ENCODE assay signal across 2 cellular contexts in genomic region chr17:69144621-69145255, GRCh38.
TF ChIP-seq lines count a peak whose summit lies in the region.

No MANE protein-coding gene starts in this region.

TF ChIP-seq in HepG2, 621 proteins besides CTCF, POLR2A, EP300 and RAD21:
- TF ChIP-seq ZNF569 (CRISPR knock-in tag; IDR thresholded peaks at IDR 0.05; ENCODE audit: borderline replicate concordance) (no peak), SMARCC2 (IDR thresholded peaks at IDR 0.05) (no peak), ZNF318 (CRISPR knock-in tag; IDR thresholded peaks at IDR 0.05) (no peak), ZNF660 (CRISPR knock-in tag; IDR thresholded peaks at IDR 0.05; ENCODE audit: borderline replicate concordance, low read depth) (no peak), IKZF4 (CRISPR knock-in tag; IDR thresholded peaks at IDR 0.05; ENCODE audit: borderline replicate concordance, low read depth, not compliant biosample characterization) (no peak), RFX5 (IDR thresholded peaks at IDR 0.05; ENCODE audit: low read depth, low read length) (no peak), ZNF251 (CRISPR knock-in tag; IDR thresholded peaks at IDR 0.05) (no peak)
- TF ChIP-seq, protein P1, sequence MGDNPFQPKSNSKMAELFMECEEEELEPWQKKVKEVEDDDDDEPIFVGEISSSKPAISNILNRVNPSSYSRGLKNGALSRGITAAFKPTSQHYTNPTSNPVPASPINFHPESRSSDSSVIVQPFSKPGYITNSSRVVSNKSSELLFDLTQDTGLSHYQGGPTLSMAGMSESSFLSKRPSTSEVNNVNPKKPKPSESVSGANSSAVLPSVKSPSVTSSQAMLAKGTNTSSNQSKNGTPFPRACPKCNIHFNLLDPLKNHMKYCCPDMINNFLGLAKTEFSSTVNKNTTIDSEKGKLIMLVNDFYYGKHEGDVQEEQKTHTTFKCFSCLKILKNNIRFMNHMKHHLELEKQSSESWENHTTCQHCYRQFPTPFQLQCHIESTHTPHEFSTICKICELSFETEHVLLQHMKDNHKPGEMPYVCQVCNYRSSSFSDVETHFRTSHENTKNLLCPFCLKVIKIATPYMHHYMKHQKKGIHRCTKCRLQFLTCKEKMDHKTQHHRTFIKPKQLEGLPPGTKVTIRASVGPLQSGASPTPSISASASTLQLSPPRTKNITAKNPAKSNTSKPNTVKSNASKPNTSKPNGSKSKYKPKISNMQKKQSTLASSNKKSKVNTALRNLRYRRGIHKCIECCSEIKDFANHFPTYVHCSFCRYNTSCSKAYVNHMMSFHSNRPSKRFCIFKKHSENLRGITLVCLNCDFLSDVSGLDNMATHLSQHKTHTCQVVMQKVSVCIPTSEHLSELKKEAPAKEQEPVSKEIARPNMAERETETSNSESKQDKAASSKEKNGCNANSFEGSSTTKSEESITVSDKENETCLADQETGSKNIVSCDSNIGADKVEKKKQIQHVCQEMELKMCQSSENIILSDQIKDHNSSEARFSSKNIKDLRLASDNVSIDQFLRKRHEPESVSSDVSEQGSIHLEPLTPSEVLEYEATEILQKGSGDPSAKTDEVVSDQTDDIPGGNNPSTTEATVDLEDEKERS (CRISPR knock-in tag; IDR thresholded peaks at IDR 0.05), result no peak

TF ChIP-seq in GM12878, 131 proteins besides CTCF, POLR2A, EP300 and RAD21:
- TF ChIP-seq DPF2 (IDR thresholded peaks at IDR 0.05) (no peak), BCL11A (IDR thresholded peaks at IDR 0.05; ENCODE audit: low read depth, low read length) (no peak), KLF5 (IDR thresholded peaks at IDR 0.05; ENCODE audit: partially characterized antibody) (no peak), MYB (IDR thresholded peaks at IDR 0.05; ENCODE audit: borderline replicate concordance, low read depth, low read length) (no peak), CEBPB (IDR thresholded peaks at IDR 0.05; ENCODE audit: borderline replicate concordance in 1 of 2, low read depth in 2 of 2, low read length in 2 of 2) (no peak), SRF (IDR thresholded peaks at IDR 0.05; ENCODE audit: low read depth in 2 of 2, low read length in 2 of 2) (no peak), EGR1 (IDR thresholded peaks at IDR 0.05; ENCODE audit: borderline replicate concordance in 1 of 2, low read depth in 2 of 2, low read length in 2 of 2) (no peak), NFXL1 (IDR thresholded peaks at IDR 0.05; ENCODE audit: borderline replicate concordance) (no peak), FOS (IDR thresholded peaks at IDR 0.05; ENCODE audit: borderline replicate concordance, extremely low read depth, insufficient read length) (no peak), ZNF217 (IDR thresholded peaks at IDR 0.05) (no peak)
- TF ChIP-seq, protein P2, sequence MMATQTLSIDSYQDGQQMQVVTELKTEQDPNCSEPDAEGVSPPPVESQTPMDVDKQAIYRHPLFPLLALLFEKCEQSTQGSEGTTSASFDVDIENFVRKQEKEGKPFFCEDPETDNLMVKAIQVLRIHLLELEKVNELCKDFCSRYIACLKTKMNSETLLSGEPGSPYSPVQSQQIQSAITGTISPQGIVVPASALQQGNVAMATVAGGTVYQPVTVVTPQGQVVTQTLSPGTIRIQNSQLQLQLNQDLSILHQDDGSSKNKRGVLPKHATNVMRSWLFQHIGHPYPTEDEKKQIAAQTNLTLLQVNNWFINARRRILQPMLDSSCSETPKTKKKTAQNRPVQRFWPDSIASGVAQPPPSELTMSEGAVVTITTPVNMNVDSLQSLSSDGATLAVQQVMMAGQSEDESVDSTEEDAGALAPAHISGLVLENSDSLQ (IDR thresholded peaks at IDR 0.05), result no peak
